ENCODE assay signal across 8 cellular contexts in the genomic region with DNA sequence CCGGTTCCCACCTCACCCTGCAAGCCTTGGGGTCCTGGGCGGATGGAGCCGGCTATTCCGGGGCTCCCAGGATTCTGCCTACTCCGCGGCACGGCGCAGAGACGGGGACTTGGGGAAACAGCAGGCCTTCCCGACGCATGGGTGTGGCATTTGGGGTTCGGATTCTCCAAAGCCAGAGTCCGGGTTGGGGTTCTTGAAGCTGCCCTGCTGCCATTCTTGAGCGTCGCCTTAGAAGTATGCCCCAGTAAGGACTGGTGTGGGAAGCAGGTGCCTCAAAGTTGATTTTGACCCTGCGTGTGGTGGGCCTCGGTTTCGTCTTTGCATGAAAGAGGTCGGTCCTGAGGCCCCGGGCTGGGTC.
DNase-seq lines count a peak whose midpoint lies in the region; ATAC-seq and TF ChIP-seq lines count a peak whose summit lies in the region.

No MANE protein-coding gene starts in this region.

- H3K9me3 ChIP-seq in SK-N-MC (ENCODE audit: low read depth, low read length), result no peaks in the 10 kb centered on the region

- DNase-seq in GM12864 (ENCODE audit: low read depth) (no peak), SK-N-MC (ENCODE audit: low read depth, low spot score) (no peak), fibroblast of mammary gland (ENCODE audit: low read depth) (no peak), COLO829 (ENCODE audit: low spot score) (no peak), UCSD-AML1 (lab: John Stamatoyannopoulos, UW; ENCODE audit: unreplicated experiment) (no peak)

- H3K27me3 ChIP-seq in rectal smooth muscle tissue (ENCODE audit: control insufficient read depth, insufficient read depth, low read length), result no peaks in the 10 kb centered on the region

- H3K27ac ChIP-seq in SK-N-MC (no peak overlapping the region), rectal smooth muscle tissue (ENCODE audit: low read depth, low read length) (peak overlapping the region; percentile 98)

- peaks cover 17% of the 10 kb centered on the region for H3K4me1 ChIP-seq in rectal smooth muscle tissue (ENCODE audit: control insufficient read depth, insufficient read depth, low read length)

- ATAC-seq in HG03025 (IDR thresholded peaks at IDR 0.05; ENCODE audit: low FRiP score, unreplicated experiment) (no peak), GM19463 (IDR thresholded peaks at IDR 0.05; ENCODE audit: unreplicated experiment) (no peak)

- H3K9ac ChIP-seq in SK-N-MC (ENCODE audit: insufficient read length) (peak overlapping the region; percentile 78), rectal smooth muscle tissue (ENCODE audit: low read length) (peak overlapping the region; percentile 95)

- TF ChIP-seq CTCF in GM12864 (IDR thresholded peaks at IDR 0.05; ENCODE audit: low read depth, low read length, missing control alignments) (no peak), fibroblast of mammary gland (conservative IDR thresholded peaks at IDR 0.05; ENCODE audit: control insufficient read depth, insufficient read depth, low read depth, low read length) (no peak)

- H3K36me3 ChIP-seq in SK-N-MC (ENCODE audit: insufficient read depth, low read length), result no peaks in the 10 kb centered on the region
- H3K36me3 ChIP-seq in rectal smooth muscle tissue (ENCODE audit: control insufficient read depth, insufficient read depth, low read length), result peaks cover 4% of the 10 kb centered on the region

- peak overlapping the region; percentile 90 for H3K4me3 ChIP-seq in GM12864 (ENCODE audit: low read depth, low read length)
- peak overlapping the region; percentile 94 for H3K4me3 ChIP-seq in SK-N-MC
- peak overlapping the region; percentile 89 for H3K4me3 ChIP-seq in fibroblast of mammary gland (ENCODE audit: control insufficient read depth, low read depth, low read length)
- peak overlapping the region; percentile 80 for H3K4me3 ChIP-seq in rectal smooth muscle tissue (ENCODE audit: low read length)
